8 cellular contexts compared by ENCODE assay signal in the genomic region with DNA sequence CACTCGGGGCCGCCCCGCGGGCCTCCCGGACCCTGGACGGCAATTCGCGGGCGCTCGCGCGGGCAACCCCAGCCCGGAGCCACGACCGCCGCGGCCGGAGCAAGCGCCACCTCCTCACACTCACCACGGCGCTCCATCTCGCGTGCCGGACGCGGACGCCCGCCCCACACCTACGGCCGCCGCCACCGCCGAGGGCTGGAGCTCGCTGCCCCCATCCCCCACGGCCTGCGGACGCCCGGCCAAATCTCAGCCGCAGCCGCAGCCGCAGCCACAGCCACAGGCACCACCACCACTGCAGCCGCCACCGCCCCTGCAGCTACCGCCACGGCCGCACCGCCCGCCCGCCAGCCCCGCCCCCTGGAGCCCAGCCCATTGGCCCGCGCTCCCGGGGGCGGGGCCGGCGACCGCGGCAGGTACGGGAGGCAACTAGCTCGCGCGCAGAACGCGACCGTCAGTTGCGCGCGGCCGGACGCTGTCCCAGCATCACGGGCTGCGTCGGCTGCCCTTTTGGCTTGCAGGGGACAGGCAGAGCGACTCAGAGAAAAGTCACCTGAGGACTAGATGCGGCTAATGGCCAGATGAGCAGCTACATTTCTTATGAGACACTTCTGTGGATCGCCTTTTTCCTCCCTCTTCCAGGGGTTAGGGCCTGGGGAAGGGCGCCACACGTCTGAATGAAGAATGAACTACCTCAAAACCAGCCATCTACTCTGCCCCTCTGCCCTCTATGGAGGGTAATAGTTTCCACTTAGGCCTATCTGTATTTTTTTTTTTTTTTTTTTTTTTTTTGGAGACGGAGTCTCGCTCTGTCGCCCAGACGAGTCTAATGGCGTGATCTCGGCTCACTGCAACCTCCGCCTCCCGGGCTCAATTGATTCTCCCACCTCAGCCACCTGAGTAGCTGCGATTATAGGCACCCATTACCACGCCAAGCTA. TPM values are rescaled to one million over a fixed set of nuclear protein-coding genes. Genes with fewer than 3 reads are reported as not detected.
DNase-seq lines count a peak whose midpoint lies in the region; ATAC-seq and TF ChIP-seq lines count a peak whose summit lies in the region.

A gene with protein sequence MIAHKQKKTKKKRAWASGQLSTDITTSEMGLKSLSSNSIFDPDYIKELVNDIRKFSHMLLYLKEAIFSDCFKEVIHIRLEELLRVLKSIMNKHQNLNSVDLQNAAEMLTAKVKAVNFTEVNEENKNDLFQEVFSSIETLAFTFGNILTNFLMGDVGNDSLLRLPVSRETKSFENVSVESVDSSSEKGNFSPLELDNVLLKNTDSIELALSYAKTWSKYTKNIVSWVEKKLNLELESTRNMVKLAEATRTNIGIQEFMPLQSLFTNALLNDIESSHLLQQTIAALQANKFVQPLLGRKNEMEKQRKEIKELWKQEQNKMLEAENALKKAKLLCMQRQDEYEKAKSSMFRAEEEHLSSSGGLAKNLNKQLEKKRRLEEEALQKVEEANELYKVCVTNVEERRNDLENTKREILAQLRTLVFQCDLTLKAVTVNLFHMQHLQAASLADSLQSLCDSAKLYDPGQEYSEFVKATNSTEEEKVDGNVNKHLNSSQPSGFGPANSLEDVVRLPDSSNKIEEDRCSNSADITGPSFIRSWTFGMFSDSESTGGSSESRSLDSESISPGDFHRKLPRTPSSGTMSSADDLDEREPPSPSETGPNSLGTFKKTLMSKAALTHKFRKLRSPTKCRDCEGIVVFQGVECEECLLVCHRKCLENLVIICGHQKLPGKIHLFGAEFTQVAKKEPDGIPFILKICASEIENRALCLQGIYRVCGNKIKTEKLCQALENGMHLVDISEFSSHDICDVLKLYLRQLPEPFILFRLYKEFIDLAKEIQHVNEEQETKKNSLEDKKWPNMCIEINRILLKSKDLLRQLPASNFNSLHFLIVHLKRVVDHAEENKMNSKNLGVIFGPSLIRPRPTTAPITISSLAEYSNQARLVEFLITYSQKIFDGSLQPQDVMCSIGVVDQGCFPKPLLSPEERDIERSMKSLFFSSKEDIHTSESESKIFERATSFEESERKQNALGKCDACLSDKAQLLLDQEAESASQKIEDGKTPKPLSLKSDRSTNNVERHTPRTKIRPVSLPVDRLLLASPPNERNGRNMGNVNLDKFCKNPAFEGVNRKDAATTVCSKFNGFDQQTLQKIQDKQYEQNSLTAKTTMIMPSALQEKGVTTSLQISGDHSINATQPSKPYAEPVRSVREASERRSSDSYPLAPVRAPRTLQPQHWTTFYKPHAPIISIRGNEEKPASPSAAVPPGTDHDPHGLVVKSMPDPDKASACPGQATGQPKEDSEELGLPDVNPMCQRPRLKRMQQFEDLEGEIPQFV (minus strand): TSS at position 294 of the 936 bp plus-strand sequence. CDS start 5,973 bp downstream, outside the sequence.

- TF ChIP-seq POLR2A in Peyer's patch (IDR thresholded peaks at IDR 0.05) (no peak), adrenal gland (IDR thresholded peaks at IDR 0.05) (peak; percentile 31 to 72)

- H3K4me3 ChIP-seq in Peyer's patch (peak within 1 kb of the TSS; percentile 50 to 95 (median 64)), adrenal gland (peak within 1 kb of the TSS in 2 of 4 donors; percentile 29 to 68), heart right ventricle (peak within 1 kb of the TSS; percentile 75 to 100 (median 92))

- intact Hi-C loops in adrenal gland (cut with DNase I) (no loop called here), heart right ventricle (cut with DNase I) (loop anchor here in 7 of 10 donors (1.0 to 5.0 kb wide), 7 partner anchors 40 to 192 kb away; no protein-coding TSS in a partner anchor), posterior vena cava (cut with DNase I) (loop anchor here (5.0 to 10.0 kb wide), 3 partner anchors 90 to 175 kb away; no protein-coding TSS in a partner anchor)

- 6 to 32% (median 12%) methylated on average over 14 to 88 of the region's 88 CpGs for WGBS in adrenal gland, 4 donors
- 6 to 7% methylated on average over 83 to 88 of the region's 88 CpGs for WGBS in heart right ventricle, 2 donors

- peak; percentile 24 to 89 (median 80) for DNase-seq in Peyer's patch
- DNase-seq in adrenal gland, result peak; percentile 57 to 74 (median 70)
- DNase-seq in heart right ventricle, result peak; percentile 87 to 90
- DNase-seq in posterior vena cava (ENCODE audit: low spot score), result peak; percentile 91

- H3K27me3 ChIP-seq in Peyer's patch (peaks cover 0 to 10% of the 10 kb centered on the region in 2 donors), adrenal gland (peaks cover 26% of the 10 kb centered on the region), heart right ventricle (peaks cover 0 to 86% (median 0%) of the 10 kb centered on the region in 7 donors)

- H3K27ac ChIP-seq in C4-2B, result peak within 1 kb of the TSS; percentile 71
- peak within 1 kb of the TSS; percentile 37 to 88 (median 75) for H3K27ac ChIP-seq in Peyer's patch
- H3K27ac ChIP-seq in adrenal gland, result peak within 1 kb of the TSS in 4 of 5 donors; percentile 33 to 83 (median 72)
- H3K27ac ChIP-seq in heart right ventricle, result peak within 1 kb of the TSS; percentile 94 to 99 (median 98)

- TF ChIP-seq CTCF in C4-2B (conservative IDR thresholded peaks at IDR 0.05), result no peak; the same call in 1 of the 2 replicates
- TF ChIP-seq CTCF in Peyer's patch (IDR thresholded peaks at IDR 0.05), result no peak
- TF ChIP-seq CTCF in adrenal gland (IDR thresholded peaks at IDR 0.05), result no peak
- TF ChIP-seq CTCF in heart right ventricle (IDR thresholded peaks at IDR 0.05), result peak in 2 of 9 donors; percentile 19 to 23

- H3K9me3 ChIP-seq in Peyer's patch (no peaks in the 10 kb centered on the region), adrenal gland (replicated peaks in 1 of 3) (peaks cover 0 to under 1% (median under 1%) of the 10 kb centered on the region in 3 donors), heart right ventricle (peaks cover 0 to 9% (median 6%) of the 10 kb centered on the region in 11 donors)

- H3K36me3 ChIP-seq in Peyer's patch, result no peaks in the 10 kb centered on the region
- H3K36me3 ChIP-seq in adrenal gland (replicated peaks in 1 of 2), result no peaks in the 10 kb centered on the region
- no peaks in the 10 kb centered on the region for H3K36me3 ChIP-seq in heart right ventricle

- H3K4me1 ChIP-seq in Peyer's patch (peaks cover 0 to 7% (median 1%) of the 10 kb centered on the region in 4 donors), adrenal gland (replicated peaks in 1 of 2) (peaks cover 0 to 6% of the 10 kb centered on the region in 2 donors), heart right ventricle (peaks cover 0 to 66% (median 30%) of the 10 kb centered on the region in 9 donors)

- ATAC-seq in GM19351 (IDR thresholded peaks at IDR 0.05; ENCODE audit: unreplicated experiment) (peak; percentile 90), HG03469 (IDR thresholded peaks at IDR 0.05; ENCODE audit: unreplicated experiment) (peak; percentile 57), heart right ventricle (peak; percentile 93 to 99 (median 96)), GM18858 (IDR thresholded peaks at IDR 0.05; ENCODE audit: unreplicated experiment) (no peak)

RNA-seq across cellular contexts. Expression of the gene that starts here (rescaled TPM):
- total RNA-seq in Peyer's patch, result 10 to 100 TPM in 1 of 4 donors, 1 to 10 TPM in 3; 4.9 to 29.7 (median 8.7) TPM
- total RNA-seq in adrenal gland, result 10 to 100 TPM in 6 of 8 donors, 1 to 10 TPM in 2; 7.7 to 16.7 (median 11.1) TPM
- polyA plus RNA-seq in adrenal gland, result 1 to 10 TPM; 5.3 to 7.2 (median 6.2) TPM
- 10 to 100 TPM; 20.9 to 34.3 (median 28.8) TPM for total RNA-seq in heart right ventricle
- 10 to 100 TPM in 1 of 2 donors, 1 to 10 TPM in 1; 8.8 to 23.8 TPM for polyA plus RNA-seq in heart right ventricle
- total RNA-seq in posterior vena cava, result 10 to 100 TPM; 39.3 to 51.3 TPM

Comparison
In these comparisons a context has a peak if more than half of its experiments do, and no peak if none do; other contexts are left out.
1. POLR2A ChIP-seq: peak in adrenal gland (2 of 2); none in Peyer's patch (0 of 2).
2. intact Hi-C loops: an anchor here in heart right ventricle (1.0 to 5.0 kb wide) and posterior vena cava (5.0 to 10.0 kb wide); none called in adrenal gland.
3. Peak in every context shown above with its lines, with median percentiles within 50 percentile points of each other: H3K27ac ChIP-seq and DNase-seq.